In the genomic region with DNA sequence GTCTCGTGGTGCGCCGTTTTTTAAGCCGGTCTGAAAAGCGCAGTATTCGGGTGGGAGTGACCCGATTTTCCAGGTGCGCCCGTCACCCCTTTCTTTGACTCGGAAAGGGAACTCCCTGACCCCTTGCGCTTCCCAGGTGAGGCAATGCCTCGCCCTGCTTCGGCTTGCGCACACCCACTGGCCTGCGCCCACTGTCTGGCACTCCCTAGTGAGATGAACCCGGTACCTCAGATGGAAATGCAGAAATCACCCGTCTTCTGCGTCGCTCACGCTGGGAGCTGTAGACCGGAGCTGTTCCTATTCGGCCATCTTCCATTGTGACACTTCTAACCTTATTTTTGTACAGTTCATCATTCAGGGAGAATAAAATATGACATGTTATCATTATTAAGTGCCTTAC, we compare ENCODE assay signal across 8 cellular contexts.
A peak's percentile ranks its signal among the peaks of the same experiment; 100 is the strongest.
DNase-seq lines count a peak whose midpoint lies in the region; ATAC-seq, FAIRE-seq and TF ChIP-seq lines count a peak whose summit lies in the region.
"Not testable (repeated sequence)": the region's sequence is repeated elsewhere in the genome, so short reads cannot be mapped to it uniquely, and the experiment has no call there.

No MANE protein-coding gene starts in this region.

- H3K27ac Mint-ChIP-seq in activated CD4-positive, alpha-beta T cell treated with anti-CD3 and anti-CD28 coated beads, Interleukin-2, amount 10 ng/mL, durations not matched to agents 7 days and 5 days, result peak overlapping the region; percentile 74
- peak overlapping the region; percentile 97 for H3K27ac Mint-ChIP-seq in endodermal cell
- peak overlapping the region; percentile 93 for H3K27ac Mint-ChIP-seq in type B pancreatic cell

- not testable (repeated sequence) for ATAC-seq in HepG2

- TF ChIP-seq CTCF in endodermal cell (conservative IDR thresholded peaks at IDR 0.05); hepatocyte (IDR thresholded peaks at IDR 0.05; ENCODE audit: poor library complexity); HepG2 (CRISPR knock-in tag; IDR thresholded peaks at IDR 0.05); type B pancreatic cell (conservative IDR thresholded peaks at IDR 0.05): not testable (repeated sequence)

- H3K9ac ChIP-seq in NT2/D1 (ENCODE audit: insufficient read length, low read depth); endodermal cell (ENCODE audit: extremely low read depth, low read length, poor library complexity, severe bottlenecking); HepG2 (ENCODE audit: insufficient read depth, low read depth, low read length): not testable (repeated sequence)

- CTCF ChIA-PET in activated CD4-positive, alpha-beta T cell treated with anti-CD3 and anti-CD28 coated beads, Interleukin-2, amount 10 ng/mL, durations not matched to agents 7 days and 5 days (lab: Charles Lee), result interaction anchor here (0.6 kb wide), 1 partner anchor 1796 kb away, joined by 3 read pairs; no protein-coding TSS in a partner anchor
- CTCF ChIA-PET in HepG2 (lab: Yijun Ruan, JAX; ENCODE audit: low intra/inter-chr PET ratio, low total read pairs), result not testable (repeated sequence)

- not testable (repeated sequence) for H3K27me3 ChIP-seq in H7 (ENCODE audit: control insufficient read depth, insufficient read depth, low read length); NT2/D1 (ENCODE audit: insufficient read depth, insufficient read length); endodermal cell (ENCODE audit: control insufficient read depth, insufficient read depth, low read length, poor library complexity, severe bottlenecking); hepatocyte; HepG2 (ENCODE audit: control insufficient read depth in 1 of 2, insufficient read depth in 2 of 2, low read length in 2 of 2); neuron (ENCODE audit: insufficient read depth, low read length)

- peak overlapping the region; percentile 28 for H3K4me3 ChIP-seq in H7 (ENCODE audit: insufficient read depth, low read depth, low read length)
- H3K4me3 ChIP-seq in NT2/D1 (ENCODE audit: insufficient read length, low read depth), result peak overlapping the region; percentile 28
- peak overlapping the region; percentile 54 for H3K4me3 ChIP-seq in endodermal cell (ENCODE audit: low read length)
- not testable (repeated sequence) for H3K4me3 ChIP-seq in hepatocyte
- peak overlapping the region in 1 of 3 experiments; percentile 40; a peak in 3 of 6 replicates for H3K4me3 ChIP-seq in HepG2 (replicated peaks in 1 of 3; ENCODE audit: insufficient read depth in 1 of 3, low read depth in 2 of 3, low read length in 3 of 3)
- H3K4me3 ChIP-seq in neuron (ENCODE audit: low read length), result peak overlapping the region; percentile 24

- H3K4me1 Mint-ChIP-seq in activated CD4-positive, alpha-beta T cell treated with anti-CD3 and anti-CD28 coated beads, Interleukin-2, amount 10 ng/mL, durations not matched to agents 7 days and 5 days; type B pancreatic cell (ENCODE audit: unreplicated experiment): not testable (repeated sequence)
- peaks cover 13% of the 10 kb centered on the region for H3K4me1 Mint-ChIP-seq in endodermal cell

- not testable (repeated sequence) for H3K9me3 ChIP-seq in NT2/D1 (ENCODE audit: insufficient read depth, low read length); endodermal cell (ENCODE audit: control insufficient read depth, low read length); hepatocyte (ENCODE audit: low read depth); HepG2 (ENCODE audit: low read length); neuron (ENCODE audit: low read length)

- in situ Hi-C loops in HepG2 (cut with HindIII; ENCODE audit: extremely low pct_ligation_motif_present, low pct_unique_long_range_greater_than_20kb), result not testable (repeated sequence)

- not testable (repeated sequence) for H3K36me3 ChIP-seq in H7 (replicated peaks; ENCODE audit: control insufficient read depth, insufficient read depth, low read length); NT2/D1 (ENCODE audit: insufficient read depth, insufficient read length, low read length); endodermal cell (ENCODE audit: control insufficient read depth, insufficient read depth, low read length); hepatocyte (replicated peaks; ENCODE audit: insufficient read depth, low read depth); HepG2 (replicated peaks in 1 of 2; ENCODE audit: control insufficient read depth in 1 of 2, insufficient read depth in 2 of 2, low read length in 2 of 2); neuron (ENCODE audit: insufficient read depth, low read length)

- BruUV-seq in HepG2 (replicated peaks; lab: Mats Ljungman, UMichigan), result TSS peak; percentile 90

- intact Hi-C loops in HepG2 (cut with micrococcal nuclease; ENCODE audit: unreplicated experiment), result not testable (repeated sequence)

- H3K27ac ChIP-seq in endodermal cell (ENCODE audit: low read depth, low read length); HepG2 (ENCODE audit: extremely low read length, insufficient read depth, low read length): not testable (repeated sequence)
- H3K27ac ChIP-seq in hepatocyte, result peak overlapping the region; percentile 23

- H2AFZ ChIP-seq in hepatocyte, result peak overlapping the region; percentile 18
- not testable (repeated sequence) for H2AFZ ChIP-seq in HepG2 (ENCODE audit: low read length)
- H2AFZ ChIP-seq in neuron (ENCODE audit: low read depth, low read length), result peak overlapping the region; percentile 46

- H4K20me1 ChIP-seq in hepatocyte (ENCODE audit: insufficient read depth, poor library complexity, severe bottlenecking); HepG2 (ENCODE audit: insufficient read depth, low read length): not testable (repeated sequence)

- 13 to 20% methylated on average over 1 to 13 of the region's 22 CpGs for WGBS in endodermal cell (ENCODE audit: insufficient coverage in 1 of 2, insufficient read length in 1 of 2), 2 experiments
- 31% methylated on average over 15 of the region's 22 CpGs for WGBS in hepatocyte (ENCODE audit: low lambda C conversion rate, missing lambda C conversion rate)
- 67% methylated on average over 11 of the region's 22 CpGs for WGBS in HepG2 (ENCODE audit: low lambda C conversion rate)

- H3K36me3 Mint-ChIP-seq in activated CD4-positive, alpha-beta T cell treated with anti-CD3 and anti-CD28 coated beads, Interleukin-2, amount 10 ng/mL, durations not matched to agents 7 days and 5 days (ENCODE audit: low read depth); endodermal cell (ENCODE audit: low read depth); type B pancreatic cell: not testable (repeated sequence)

- TF ChIP-seq POLR2A in HepG2 (IDR thresholded peaks at IDR 0.05; ENCODE audit: insufficient read depth in 1 of 2, low read depth in 2 of 2, low read length in 2 of 2), result not testable (repeated sequence)

- H3K79me2 ChIP-seq in hepatocyte; HepG2 (ENCODE audit: insufficient read depth, low read length): not testable (repeated sequence)

- H3K9me2 ChIP-seq in hepatocyte (replicated peaks; ENCODE audit: insufficient read depth), result not testable (repeated sequence)

- POLR2A ChIA-PET in activated CD4-positive, alpha-beta T cell treated with anti-CD3 and anti-CD28 coated beads, Interleukin-2, amount 10 ng/mL, durations not matched to agents 7 days and 5 days (lab: Charles Lee); HepG2 (lab: Yijun Ruan, JAX): not testable (repeated sequence)

- not testable (repeated sequence) for H3K27me3 Mint-ChIP-seq in activated CD4-positive, alpha-beta T cell treated with anti-CD3 and anti-CD28 coated beads, Interleukin-2, amount 10 ng/mL, durations not matched to agents 7 days and 5 days; endodermal cell (ENCODE audit: insufficient read depth); type B pancreatic cell

- FAIRE-seq in HepG2 (lab: Jason Lieb, UNC), result not testable (repeated sequence)

- H3K4me3 Mint-ChIP-seq in activated CD4-positive, alpha-beta T cell treated with anti-CD3 and anti-CD28 coated beads, Interleukin-2, amount 10 ng/mL, durations not matched to agents 7 days and 5 days, result peak overlapping the region; percentile 54
- peak overlapping the region; percentile 73 for H3K4me3 Mint-ChIP-seq in endodermal cell
- H3K4me3 Mint-ChIP-seq in type B pancreatic cell, result peak overlapping the region; percentile 91

- peak overlapping the region; percentile 62 for H3K4me2 ChIP-seq in hepatocyte
- peak overlapping the region; percentile 49; the same call in 1 of the 2 replicates for H3K4me2 ChIP-seq in HepG2 (ENCODE audit: low read depth, low read length)

- not testable (repeated sequence) for H3K4me1 ChIP-seq in NT2/D1 (ENCODE audit: insufficient read depth, insufficient read length); endodermal cell (ENCODE audit: control insufficient read depth, insufficient read depth, low read length); hepatocyte (ENCODE audit: insufficient read depth)
- H3K4me1 ChIP-seq in HepG2 (ENCODE audit: insufficient read depth, low read length), result peaks cover 14% of the 10 kb centered on the region
- peaks cover 15% of the 10 kb centered on the region for H3K4me1 ChIP-seq in neuron (ENCODE audit: insufficient read depth, low read length)

- not testable (repeated sequence) for TF ChIP-seq EP300 in HepG2 (IDR thresholded peaks at IDR 0.05; ENCODE audit: low read depth in 2 of 2, low read length in 2 of 2); HepG2 (CRISPR knock-in tag; IDR thresholded peaks at IDR 0.05; ENCODE audit: borderline replicate concordance)

- DNase-seq in H7; NT2/D1 (ENCODE audit: low read depth, low spot score); activated CD4-positive, alpha-beta T cell treated with anti-CD3 and anti-CD28 coated beads, Interleukin-2, amount 10 ng/mL, durations not matched to agents 7 days and 5 days; endodermal cell; hepatocyte (ENCODE audit: low spot score); HepG2 (ENCODE audit: low spot score); type B pancreatic cell (ENCODE audit: extremely low spot score, unreplicated experiment): not testable (repeated sequence)

- TF ChIP-seq RAD21 in HepG2 (CRISPR knock-in tag; IDR thresholded peaks at IDR 0.05), result not testable (repeated sequence)

- not testable (repeated sequence) for H3K9me3 Mint-ChIP-seq in activated CD4-positive, alpha-beta T cell treated with anti-CD3 and anti-CD28 coated beads, Interleukin-2, amount 10 ng/mL, durations not matched to agents 7 days and 5 days; endodermal cell; type B pancreatic cell
